ENCODE assay signal across 1 cellular context in genomic region chr1:1494311-1494710, GRCh38.
TF ChIP-seq lines count a peak whose summit lies in the region.

No MANE protein-coding gene starts in this region.

TF ChIP-seq in HepG2, 621 proteins besides CTCF, POLR2A, EP300 and RAD21:
- 0 out of 2 replicates have a peak, but pooled peaks have one; percentile 17 for TF ChIP-seq RBFOX2 (IDR thresholded peaks at IDR 0.05; ENCODE audit: low read depth, low read length)
